ENCODE assay signal across 17 cellular contexts in the genomic region with DNA sequence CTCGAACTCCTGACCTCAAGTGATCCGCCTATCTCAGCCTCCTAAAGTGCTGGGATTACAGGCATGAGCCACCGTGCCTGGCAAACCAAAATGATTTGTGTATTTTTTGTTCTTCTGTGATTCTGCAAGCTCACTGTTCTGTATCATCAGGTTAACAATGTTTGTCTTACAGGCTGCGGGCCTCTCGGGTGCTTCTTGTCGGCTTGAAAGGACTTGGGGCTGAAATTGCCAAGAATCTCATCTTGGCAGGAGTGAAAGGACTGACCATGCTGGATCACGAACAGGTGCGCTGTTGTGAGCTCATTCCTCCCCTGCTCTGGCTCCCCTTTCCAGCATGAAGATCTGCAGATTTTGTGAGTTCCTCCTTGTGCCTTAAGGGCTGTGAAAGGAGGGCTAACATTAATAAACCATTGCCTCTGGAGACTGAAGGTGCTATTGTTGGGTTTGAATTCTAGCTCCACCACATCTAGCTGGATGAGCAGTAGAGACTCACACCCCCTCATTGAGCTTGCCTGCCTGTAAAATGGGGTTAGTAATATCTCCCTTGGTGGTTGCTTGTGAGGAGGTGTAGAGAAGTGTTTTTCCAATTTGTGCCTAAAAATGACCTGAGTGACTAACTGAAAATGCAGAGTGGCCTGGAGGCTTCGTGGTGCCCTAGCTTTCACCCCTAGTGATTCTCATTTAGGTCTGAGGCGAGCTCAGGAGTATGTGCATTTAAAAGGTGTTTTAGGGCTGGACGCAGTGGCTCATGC. TPM values are rescaled to one million over a fixed set of nuclear protein-coding genes. Genes with fewer than 3 reads are reported as not detected.
DNase-seq lines count a peak whose midpoint lies in the region; ATAC-seq and TF ChIP-seq lines count a peak whose summit lies in the region.
"Had no signal": no experiment of that assay in that cellular context is flagged by ENCODE, and none has a peak within 500 bp of the region (broad histone marks: within the 10 kb centered on the region; RNA-seq: fewer than 3 reads in every experiment).

No MANE protein-coding gene starts in this region.

- H3K4me1 ChIP-seq in CD4-positive, alpha-beta memory T cell (ENCODE audit: insufficient read depth, low read length) = peaks cover 37% of the 10 kb centered on the region
- H3K4me1 ChIP-seq in sigmoid colon = peaks cover 0 to 61% (median 46%) of the 10 kb centered on the region in 4 donors
- H3K4me1 ChIP-seq in A673 (ENCODE audit: insufficient read depth, low read length, poor library complexity, severe bottlenecking) = peaks cover 9% of the 10 kb centered on the region

- WGBS in sigmoid colon, 2 donors = 82 to 91% methylated on average over 11 of the region's 11 CpGs

- peaks cover 34 to 68% (median 48%) of the 10 kb centered on the region in 4 donors for H3K4me1 Mint-ChIP-seq in CD4-positive, alpha-beta memory T cell
- H3K4me1 Mint-ChIP-seq in T-helper 17 cell = peaks cover 34% of the 10 kb centered on the region

- TF ChIP-seq POLR2A in sigmoid colon (IDR thresholded peaks at IDR 0.05) = no peak

- DNase-seq in CD4-positive, alpha-beta memory T cell = no peak
- DNase-seq in T-helper 17 cell = no peak
- no peak for DNase-seq in epithelial cell of prostate (ENCODE audit: low read depth, low spot score)
- peak; percentile 90 for DNase-seq in sigmoid colon
- DNase-seq in KBM-7 = no peak
- no peak for DNase-seq in hepatic stellate cell (ENCODE audit: low spot score)
- no peak for DNase-seq in A673 (ENCODE audit: low spot score)
- DNase-seq: hippocampal formation; left cardiac atrium; naive B cell; NCI-H1930; NCI-H526 treated with DMSO at 0.1 percent for 48 hours; stimulated activated CD4-positive, alpha-beta T cell treated with anti-CD3 and anti-CD28 coated beads, Interleukin-1b, Interleukin-23, amount 100 ng/mL, for 48 hours had no signal

- no peaks in the 10 kb centered on the region for H3K9me3 ChIP-seq in CD4-positive, alpha-beta memory T cell (ENCODE audit: control insufficient read depth in 1 of 2, low read length in 2 of 2)
- H3K9me3 ChIP-seq in T-helper 17 cell (ENCODE audit: control insufficient read depth, low read length, poor library complexity, severe bottlenecking) = no peaks in the 10 kb centered on the region
- H3K9me3 ChIP-seq in sigmoid colon = no peaks in the 10 kb centered on the region
- H3K9me3 ChIP-seq in A673 (ENCODE audit: low read depth, low read length, poor library complexity, severe bottlenecking) = no peaks in the 10 kb centered on the region

- POLR2A ChIA-PET in CD4-positive, alpha-beta memory T cell (lab: Charles Lee; ENCODE audit: partially characterized antibody) = interaction anchor here (0.6 to 1.3 kb wide), 7 partner anchors 11 to 429 kb away, joined by 3 to 8 read pairs (median 4); partner anchors contain the start of gene SAE1
- POLR2A ChIA-PET in A673 (lab: Charles Lee; ENCODE audit: low non-redundant PET) = interaction anchor here (0.6 kb wide), 1 partner anchor 35 kb away, joined by 3 read pairs; no protein-coding TSS in a partner anchor

- peaks cover 17% of the 10 kb centered on the region for H3K36me3 ChIP-seq in CD4-positive, alpha-beta memory T cell (ENCODE audit: insufficient read depth, low read length)
- H3K36me3 ChIP-seq in sigmoid colon (peaks cover 0 to 41% (median 21%) of the 10 kb centered on the region in 4 donors), A673 (ENCODE audit: insufficient read depth, low read length, poor library complexity, severe bottlenecking) (peaks cover 49% of the 10 kb centered on the region)

- H3K36me3 Mint-ChIP-seq in CD4-positive, alpha-beta memory T cell = peaks cover 22 to 31% of the 10 kb centered on the region in 2 donors
- peaks cover 7% of the 10 kb centered on the region for H3K36me3 Mint-ChIP-seq in T-helper 17 cell (ENCODE audit: low read depth)

- H3K4me3 Mint-ChIP-seq in CD4-positive, alpha-beta memory T cell = no peak overlapping the region
- H3K4me3 Mint-ChIP-seq in T-helper 17 cell = no peak overlapping the region
- H3K4me3 Mint-ChIP-seq: dendritic cell treated with granulocyte-macrophage colony-stimulating factor and Interleukin-4, amounts not matched to agents 40 ng/mL and 50 ng/mL, for 4 days; naive B cell; type B pancreatic cell had no signal

- in situ Hi-C loops in KBM-7 (cut with MboI; ENCODE audit: low pct_unique_long_range_greater_than_20kb, low sequenced_read_pairs) = no loop called here

- intact Hi-C loops in CD4-positive, alpha-beta memory T cell (cut with micrococcal nuclease) = no loop called here
- intact Hi-C loops in sigmoid colon (cut with DNase I) (no loop called here), A673 (cut with micrococcal nuclease; ENCODE audit: unreplicated experiment) (no loop called here)

- TF ChIP-seq CTCF in sigmoid colon (IDR thresholded peaks at IDR 0.05) = no peak
- no peak for TF ChIP-seq CTCF in A673 (conservative IDR thresholded peaks at IDR 0.05; ENCODE audit: low read depth, low read length)

- H3K27ac ChIP-seq in CD4-positive, alpha-beta memory T cell (ENCODE audit: low read depth, low read length) = no peak overlapping the region
- peak overlapping the region; percentile 35 for H3K27ac ChIP-seq in epithelial cell of prostate
- peak overlapping the region; percentile 73 to 87 (median 82) for H3K27ac ChIP-seq in sigmoid colon
- H3K27ac ChIP-seq in A673 (ENCODE audit: low read depth, low read length, poor library complexity, severe bottlenecking) = no peak overlapping the region

- CTCF ChIA-PET in CD4-positive, alpha-beta memory T cell (lab: Charles Lee; ENCODE audit: partially characterized antibody) = interaction anchor here (0.9 to 22.4 kb wide), 5 partner anchors 12 to 107 kb away, joined by 3 to 609 read pairs (median 10); partner anchors contain the start of genes CCDC9 and SAE1
- CTCF ChIA-PET in A673 (lab: Charles Lee) = no interaction called here

- H3K27ac Mint-ChIP-seq in CD4-positive, alpha-beta memory T cell = peak overlapping the region; percentile 30 to 87 (median 41)
- H3K27ac Mint-ChIP-seq in T-helper 17 cell = peak overlapping the region; percentile 6
- H3K27ac Mint-ChIP-seq: dendritic cell treated with granulocyte-macrophage colony-stimulating factor and Interleukin-4, amounts not matched to agents 40 ng/mL and 50 ng/mL, for 4 days; naive B cell; type B pancreatic cell had no signal

- no peaks in the 10 kb centered on the region for H3K27me3 ChIP-seq in CD4-positive, alpha-beta memory T cell (ENCODE audit: insufficient read depth, low read length)
- no peaks in the 10 kb centered on the region for H3K27me3 ChIP-seq in sigmoid colon
- H3K27me3 ChIP-seq in A673 (replicated peaks; ENCODE audit: insufficient read depth, low read depth, low read length, poor library complexity) = no peaks in the 10 kb centered on the region

- no peaks in the 10 kb centered on the region for H3K9me3 Mint-ChIP-seq in CD4-positive, alpha-beta memory T cell
- H3K9me3 Mint-ChIP-seq: dendritic cell treated with granulocyte-macrophage colony-stimulating factor and Interleukin-4, amounts not matched to agents 40 ng/mL and 50 ng/mL, for 4 days; naive B cell; type B pancreatic cell had no signal

- ATAC-seq in T-helper 17 cell = no peak
- ATAC-seq in HG02852 (IDR thresholded peaks at IDR 0.05; ENCODE audit: unreplicated experiment) = no peak
- ATAC-seq: left cardiac atrium, Panc1 had no signal

- no peaks in the 10 kb centered on the region for H3K27me3 Mint-ChIP-seq in CD4-positive, alpha-beta memory T cell
- H3K27me3 Mint-ChIP-seq in T-helper 17 cell = no peaks in the 10 kb centered on the region
- H3K27me3 Mint-ChIP-seq: dendritic cell treated with granulocyte-macrophage colony-stimulating factor and Interleukin-4, amounts not matched to agents 40 ng/mL and 50 ng/mL, for 4 days; naive B cell; type B pancreatic cell had no signal

- no peak overlapping the region for H3K4me3 ChIP-seq in CD4-positive, alpha-beta memory T cell (ENCODE audit: low read length in 2 of 2)
- H3K4me3 ChIP-seq in sigmoid colon (no peak overlapping the region), A673 (ENCODE audit: low read depth, low read length, poor library complexity, severe bottlenecking) (no peak overlapping the region)

- no TSS peak for BruUV-seq in A673 (replicated peaks; lab: Mats Ljungman, UMichigan)

- TF ChIP-seq EP300 in sigmoid colon (IDR thresholded peaks at IDR 0.05) = peak in 3 of 4 donors; percentile 13 to 81 (median 68)

RNA-seq across cellular contexts. Expression of gene SAE1, which starts 12.9 kb away (rescaled TPM):
- total RNA-seq in CD4-positive, alpha-beta memory T cell = 10 to 100 TPM; 35.3 to 36.0 TPM
- 100 to 1,000 TPM; 107 to 182 TPM for polyA plus RNA-seq in CD4-positive, alpha-beta memory T cell
- total RNA-seq in T-helper 17 cell = 10 to 100 TPM; 36.2 to 37.0 TPM
- total RNA-seq in sigmoid colon = 100 to 1,000 TPM; 109 to 191 (median 161) TPM
- 10 to 100 TPM; 50.5 to 82.6 (median 57.3) TPM for polyA plus RNA-seq in sigmoid colon
- total RNA-seq in A673 (2021) = 302 and 314 TPM in 2 replicates

RNA-seq across cellular contexts. Expression of gene ZC3H4, which starts 29.9 kb away (rescaled TPM):
- 10 to 100 TPM; 74.8 to 75.7 TPM for total RNA-seq in CD4-positive, alpha-beta memory T cell
- 1 to 10 TPM in 1 of 2 donors, under 1 TPM in 1; 0.33 to 3.4 TPM for polyA plus RNA-seq in CD4-positive, alpha-beta memory T cell
- total RNA-seq in T-helper 17 cell (10 to 100 TPM; 58.4 to 60.7 TPM), sigmoid colon (10 to 100 TPM; 19.3 to 25.3 (median 21.8) TPM), A673 (2021) (94.4 and 94.8 TPM in 2 replicates)
- polyA plus RNA-seq in sigmoid colon = 10 to 100 TPM in 1 of 3 donors, 1 to 10 TPM in 2; 5.4 to 21.9 (median 6.7) TPM

Comparison
In these comparisons a context has a peak if more than half of its experiments do, and no peak if none do; other contexts are left out.
1. H3K27ac ChIP-seq: peak in epithelial cell of prostate (single experiment) and sigmoid colon (4 of 4); none in CD4-positive, alpha-beta memory T cell (single experiment) and A673 (single experiment).